ENCODE assay signal across 10 cellular contexts in the genomic region with DNA sequence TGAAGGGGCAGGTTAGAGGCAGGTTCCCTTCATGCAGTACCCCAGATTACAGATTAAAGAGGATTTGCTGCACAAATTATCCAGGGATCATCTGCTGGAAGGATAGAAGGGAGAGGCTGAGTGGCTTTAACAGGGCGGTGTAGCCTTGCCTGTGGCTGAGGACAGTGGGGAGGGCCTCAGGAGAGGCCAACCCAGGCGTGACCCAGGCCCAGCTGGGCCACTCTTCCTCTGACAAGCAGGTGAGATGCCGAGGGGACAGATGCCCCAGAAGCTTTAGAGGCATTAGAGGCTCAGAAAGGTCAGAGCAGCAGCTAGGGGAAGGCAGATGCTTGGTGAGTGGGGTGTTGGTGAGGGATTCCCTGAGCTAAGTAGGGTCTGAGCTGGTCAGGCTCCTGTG. TPM values are rescaled to one million over a fixed set of nuclear protein-coding genes. Genes with fewer than 3 reads are reported as not detected.
DNase-seq lines count a peak whose midpoint lies in the region; ATAC-seq and TF ChIP-seq lines count a peak whose summit lies in the region.
"Had no signal": no experiment of that assay in that cellular context is flagged by ENCODE, and none has a peak within 500 bp of the region (broad histone marks: within the 10 kb centered on the region; RNA-seq: fewer than 3 reads in every experiment).

No MANE protein-coding gene starts in this region.

- H4K20me1 ChIP-seq in OCI-LY3 (ENCODE audit: insufficient read depth, low read length) = no peaks in the 10 kb centered on the region

- H3K4me3 ChIP-seq in CD8-positive, alpha-beta T cell (ENCODE audit: low read depth, low read length) = peak overlapping the region; percentile 50
- peak overlapping the region; percentile 78 for H3K4me3 ChIP-seq in OCI-LY3 (ENCODE audit: low read length)
- peak overlapping the region in 3 of 4 donors; percentile 46 to 78 (median 59) for H3K4me3 ChIP-seq in esophagus squamous epithelium
- H3K4me3 ChIP-seq in neuronal stem cell (ENCODE audit: low read length in 2 of 2) = peak overlapping the region in 1 of 2 donors; percentile 37

- H2AFZ ChIP-seq in OCI-LY3 (ENCODE audit: low read depth, low read length) = no peak overlapping the region; the same call in 1 of the 2 replicates
- peak overlapping the region; percentile 85 for H2AFZ ChIP-seq in neuronal stem cell (ENCODE audit: low read length)

- no peak overlapping the region for H3K4ac ChIP-seq in neuronal stem cell (ENCODE audit: low read length)

- peak overlapping the region; percentile 50 for H2AK5ac ChIP-seq in neuronal stem cell (ENCODE audit: low read depth, low read length)

- no peaks in the 10 kb centered on the region for H3K79me1 ChIP-seq in neuronal stem cell (ENCODE audit: low read depth, low read length)

- H3K79me2 ChIP-seq in OCI-LY3 (ENCODE audit: low read length) = no peaks in the 10 kb centered on the region

- H3K14ac ChIP-seq in neuronal stem cell (ENCODE audit: low read length) = no peak overlapping the region

- DNase-seq in CD8-positive, alpha-beta T cell = no peak
- DNase-seq in esophagus squamous epithelium (lab: John Stamatoyannopoulos, UW) (no peak), neuronal stem cell (ENCODE audit: low spot score) (no peak), HUDEP-2 (lab: John Stamatoyannopoulos, UW; ENCODE audit: unreplicated experiment in 76 of 76) (no peak), NCI-H1930 (lab: John Stamatoyannopoulos, UW) (no peak)
- no peak for DNase-seq in activated T-helper 1 cell treated with anti-CD3 and anti-CD28 coated beads, Interleukin-12 subunit alpha, Interleukin-12 subunit beta, Interleukin-2, Interleukin-4 antibody, amounts not matched to agents 30 ng/mL and 10 ng/mL and 1 ng/mL, durations not matched to agents 14 hours and 24 hours and 36 hours (ENCODE audit: low spot score)

- H2BK12ac ChIP-seq in neuronal stem cell (ENCODE audit: low read length) = no peak overlapping the region

- 43 to 58% methylated on average over 3 of the region's 3 CpGs for WGBS in esophagus squamous epithelium, 2 donors
- no CpG with 5 or more reads among the region's 3 CpGs for WGBS in neuronal stem cell (ENCODE audit: extremely low coverage in 2 of 2, insufficient read length in 2 of 2, insufficient replicate concordance in 1 of 2), 2 donors

- H3K9me3 ChIP-seq in CD8-positive, alpha-beta T cell (ENCODE audit: low read length) = no peaks in the 10 kb centered on the region
- H3K9me3 ChIP-seq in OCI-LY3 (ENCODE audit: insufficient read depth, low read length) (no peaks in the 10 kb centered on the region), esophagus squamous epithelium (no peaks in the 10 kb centered on the region), neuronal stem cell (replicated peaks in 1 of 2; ENCODE audit: control insufficient read depth in 2 of 2, insufficient read depth in 1 of 2, low read depth in 1 of 2, low read length in 2 of 2) (no peaks in the 10 kb centered on the region)

- no peak overlapping the region for H2BK15ac ChIP-seq in neuronal stem cell (ENCODE audit: low read length)

- no peak for TF ChIP-seq CTCF in CD8-positive, alpha-beta T cell (IDR thresholded peaks at IDR 0.05)
- TF ChIP-seq CTCF in OCI-LY3 (IDR thresholded peaks at IDR 0.05; ENCODE audit: low read depth, low read length) (no peak), esophagus squamous epithelium (IDR thresholded peaks at IDR 0.05) (no peak)

- no peaks in the 10 kb centered on the region for H3K9me3 Mint-ChIP-seq in CD8-positive, alpha-beta T cell
- no peaks in the 10 kb centered on the region for H3K9me3 Mint-ChIP-seq in activated T-helper 1 cell treated with anti-CD3 and anti-CD28 coated beads, Interleukin-12 subunit alpha, Interleukin-12 subunit beta, Interleukin-2, Interleukin-4 antibody, amounts not matched to agents 30 ng/mL and 10 ng/mL and 1 ng/mL, durations not matched to agents 14 hours and 24 hours and 36 hours

- no peak overlapping the region for H2BK120ac ChIP-seq in neuronal stem cell (ENCODE audit: low read depth, low read length)

- no peak overlapping the region for H3K23ac ChIP-seq in neuronal stem cell (ENCODE audit: low read depth, low read length, poor library complexity)

- CTCF ChIA-PET in CD8-positive, alpha-beta T cell (lab: Charles Lee) = interaction anchor here (0.8 to 2.4 kb wide), 2 partner anchors 14 to 472 kb away, joined by 3 to 13 read pairs; no protein-coding TSS in a partner anchor

- 0 out of 2 replicates have a peak overlapping the region, but pooled peaks have one; percentile 34 for H3K9ac ChIP-seq in OCI-LY3 (ENCODE audit: low read length)
- H3K9ac ChIP-seq in neuronal stem cell (ENCODE audit: low read depth, low read length, poor library complexity) = peak overlapping the region; percentile 66

- H3K27me3 ChIP-seq in CD8-positive, alpha-beta T cell (ENCODE audit: insufficient read depth, low read length) = no peaks in the 10 kb centered on the region
- H3K27me3 ChIP-seq in OCI-LY3 (ENCODE audit: low read depth, low read length) (peaks cover 32% of the 10 kb centered on the region), esophagus squamous epithelium (peaks cover 0 to 20% (median 0%) of the 10 kb centered on the region in 4 donors), neuronal stem cell (ENCODE audit: control insufficient read depth in 3 of 3, insufficient read depth in 3 of 3, low read depth in 1 of 3, low read length in 3 of 3) (peaks cover 0 to 87% (median 2%) of the 10 kb centered on the region in 3 experiments)

- no peak overlapping the region for H4K8ac ChIP-seq in neuronal stem cell (ENCODE audit: low read depth, low read length)

- H4K91ac ChIP-seq in neuronal stem cell (ENCODE audit: low read depth, low read length, poor library complexity) = no peak overlapping the region

- peak overlapping the region; percentile 77 for H3K4me3 Mint-ChIP-seq in CD8-positive, alpha-beta T cell
- H3K4me3 Mint-ChIP-seq in activated T-helper 1 cell treated with anti-CD3 and anti-CD28 coated beads, Interleukin-12 subunit alpha, Interleukin-12 subunit beta, Interleukin-2, Interleukin-4 antibody, amounts not matched to agents 30 ng/mL and 10 ng/mL and 1 ng/mL, durations not matched to agents 14 hours and 24 hours and 36 hours = no peak overlapping the region

- POLR2A ChIA-PET in CD8-positive, alpha-beta T cell (lab: Charles Lee) = interaction anchor here (2.1 kb wide), 1 partner anchor 14 kb away, joined by 8 read pairs; no protein-coding TSS in a partner anchor

- peaks cover 36% of the 10 kb centered on the region for H3K27me3 Mint-ChIP-seq in CD8-positive, alpha-beta T cell (ENCODE audit: low read depth)
- H3K27me3 Mint-ChIP-seq in activated T-helper 1 cell treated with anti-CD3 and anti-CD28 coated beads, Interleukin-12 subunit alpha, Interleukin-12 subunit beta, Interleukin-2, Interleukin-4 antibody, amounts not matched to agents 30 ng/mL and 10 ng/mL and 1 ng/mL, durations not matched to agents 14 hours and 24 hours and 36 hours (ENCODE audit: insufficient read depth) = peaks cover 44% of the 10 kb centered on the region

- intact Hi-C loops in CD8-positive, alpha-beta T cell (cut with DNase I, micrococcal nuclease) = loop anchor here in 1 of 2 experiments (1.0 kb wide), 1 partner anchor 14 kb away; no protein-coding TSS in a partner anchor
- intact Hi-C loops in esophagus squamous epithelium (cut with DNase I) = no loop called here
- intact Hi-C loops in activated T-helper 1 cell treated with anti-CD3 and anti-CD28 coated beads, Interleukin-12 subunit alpha, Interleukin-12 subunit beta, Interleukin-2, Interleukin-4 antibody, amounts not matched to agents 30 ng/mL and 10 ng/mL and 1 ng/mL, durations not matched to agents 14 hours and 24 hours and 36 hours (cut with micrococcal nuclease) = loop anchor here (1.0 kb wide), 2 partner anchors 14 to 18 kb away; a partner anchor contains a TSS

- ATAC-seq in CD8-positive, alpha-beta T cell = no peak
- ATAC-seq in HG02571 (IDR thresholded peaks at IDR 0.05; ENCODE audit: unreplicated experiment) = no peak

- peaks cover 5% of the 10 kb centered on the region for H3K4me1 Mint-ChIP-seq in CD8-positive, alpha-beta T cell (ENCODE audit: low read depth)
- H3K4me1 Mint-ChIP-seq in activated T-helper 1 cell treated with anti-CD3 and anti-CD28 coated beads, Interleukin-12 subunit alpha, Interleukin-12 subunit beta, Interleukin-2, Interleukin-4 antibody, amounts not matched to agents 30 ng/mL and 10 ng/mL and 1 ng/mL, durations not matched to agents 14 hours and 24 hours and 36 hours (ENCODE audit: low read depth) = no peaks in the 10 kb centered on the region

- no peaks in the 10 kb centered on the region for H3K36me3 Mint-ChIP-seq in CD8-positive, alpha-beta T cell
- H3K36me3 Mint-ChIP-seq in activated T-helper 1 cell treated with anti-CD3 and anti-CD28 coated beads, Interleukin-12 subunit alpha, Interleukin-12 subunit beta, Interleukin-2, Interleukin-4 antibody, amounts not matched to agents 30 ng/mL and 10 ng/mL and 1 ng/mL, durations not matched to agents 14 hours and 24 hours and 36 hours (ENCODE audit: low read depth) = no peaks in the 10 kb centered on the region

- no peak for TF ChIP-seq POLR2A in esophagus squamous epithelium (IDR thresholded peaks at IDR 0.05)

- H3K4me2 ChIP-seq in OCI-LY3 (ENCODE audit: low read length) (peak overlapping the region; percentile 91), neuronal stem cell (ENCODE audit: insufficient read depth, low read length, poor library complexity, severe bottlenecking) (peak overlapping the region; percentile 88)

- H3K36me3 ChIP-seq in CD8-positive, alpha-beta T cell (ENCODE audit: insufficient read depth, low read length) = no peaks in the 10 kb centered on the region
- H3K36me3 ChIP-seq in OCI-LY3 (replicated peaks; ENCODE audit: low read depth, low read length) (no peaks in the 10 kb centered on the region), esophagus squamous epithelium (no peaks in the 10 kb centered on the region), neuronal stem cell (replicated peaks in 1 of 2; ENCODE audit: control insufficient read depth in 2 of 2, insufficient read depth in 2 of 2, low read length in 2 of 2) (no peaks in the 10 kb centered on the region)

- H3K18ac ChIP-seq in neuronal stem cell (ENCODE audit: low read length) = peak overlapping the region; percentile 77

- no peak overlapping the region for H3K27ac Mint-ChIP-seq in CD8-positive, alpha-beta T cell
- no peak overlapping the region for H3K27ac Mint-ChIP-seq in activated T-helper 1 cell treated with anti-CD3 and anti-CD28 coated beads, Interleukin-12 subunit alpha, Interleukin-12 subunit beta, Interleukin-2, Interleukin-4 antibody, amounts not matched to agents 30 ng/mL and 10 ng/mL and 1 ng/mL, durations not matched to agents 14 hours and 24 hours and 36 hours

- no peak overlapping the region for H2BK5ac ChIP-seq in neuronal stem cell (ENCODE audit: low read length)

- H3K27ac ChIP-seq in CD8-positive, alpha-beta T cell (ENCODE audit: low read depth, low read length) = no peak overlapping the region
- no peak overlapping the region for H3K27ac ChIP-seq in OCI-LY3 (ENCODE audit: low read length)
- H3K27ac ChIP-seq in esophagus squamous epithelium = no peak overlapping the region
- H3K27ac ChIP-seq in neuronal stem cell (replicated peaks; ENCODE audit: low read length) = no peak overlapping the region
- H3K27ac ChIP-seq: HL-60 had no signal

- peaks cover 12% of the 10 kb centered on the region for H3K4me1 ChIP-seq in CD8-positive, alpha-beta T cell (ENCODE audit: insufficient read depth, low read length)
- H3K4me1 ChIP-seq in OCI-LY3 (ENCODE audit: low read length) (peaks cover 18% of the 10 kb centered on the region), esophagus squamous epithelium (peaks cover 7 to 42% (median 11%) of the 10 kb centered on the region in 3 donors), neuronal stem cell (ENCODE audit: control insufficient read depth in 2 of 2, insufficient read depth in 1 of 2, low read depth in 1 of 2, low read length in 2 of 2) (peaks cover 10 to 15% of the 10 kb centered on the region in 2 donors)

RNA-seq across cellular contexts. Expression of a gene that starts 18.1 kb away (rescaled TPM):
- total RNA-seq in CD8-positive, alpha-beta T cell = 10 to 100 TPM; 22.1 to 27.7 TPM
- 10 to 100 TPM; 21.7 to 34.5 (median 28.0) TPM for total RNA-seq in esophagus squamous epithelium
- 18.5 TPM for polyA plus RNA-seq in neuronal stem cell (2013, experiment 1 of 2)
- 19.4 TPM for polyA plus RNA-seq in neuronal stem cell (2013, experiment 2 of 2)
- 77.4 and 83.3 TPM in 2 replicates for total RNA-seq in activated T-helper 1 cell treated with anti-CD3 and anti-CD28 coated beads, Interleukin-12 subunit alpha, Interleukin-12 subunit beta, Interleukin-2, Interleukin-4 antibody, amounts not matched to agents 30 ng/mL and 10 ng/mL and 1 ng/mL, durations not matched to agents 14 hours and 24 hours and 36 hours

RNA-seq across cellular contexts. Expression of a gene that starts 44.3 kb away (rescaled TPM):
- total RNA-seq in CD8-positive, alpha-beta T cell = 1 to 10 TPM; 1.1 to 1.6 TPM
- total RNA-seq in esophagus squamous epithelium = under 1 TPM in 1 of 4 donors, not detected in 3; under 0.01 TPM
- polyA plus RNA-seq in neuronal stem cell (2013, experiment 1 of 2) = not detected
- not detected for polyA plus RNA-seq in neuronal stem cell (2013, experiment 2 of 2)
- 1.1 and 1.2 TPM in 2 replicates for total RNA-seq in activated T-helper 1 cell treated with anti-CD3 and anti-CD28 coated beads, Interleukin-12 subunit alpha, Interleukin-12 subunit beta, Interleukin-2, Interleukin-4 antibody, amounts not matched to agents 30 ng/mL and 10 ng/mL and 1 ng/mL, durations not matched to agents 14 hours and 24 hours and 36 hours
- total RNA-seq: NCI-H460 had no signal
